20 cellular contexts compared by ENCODE assay signal in the genomic region with DNA sequence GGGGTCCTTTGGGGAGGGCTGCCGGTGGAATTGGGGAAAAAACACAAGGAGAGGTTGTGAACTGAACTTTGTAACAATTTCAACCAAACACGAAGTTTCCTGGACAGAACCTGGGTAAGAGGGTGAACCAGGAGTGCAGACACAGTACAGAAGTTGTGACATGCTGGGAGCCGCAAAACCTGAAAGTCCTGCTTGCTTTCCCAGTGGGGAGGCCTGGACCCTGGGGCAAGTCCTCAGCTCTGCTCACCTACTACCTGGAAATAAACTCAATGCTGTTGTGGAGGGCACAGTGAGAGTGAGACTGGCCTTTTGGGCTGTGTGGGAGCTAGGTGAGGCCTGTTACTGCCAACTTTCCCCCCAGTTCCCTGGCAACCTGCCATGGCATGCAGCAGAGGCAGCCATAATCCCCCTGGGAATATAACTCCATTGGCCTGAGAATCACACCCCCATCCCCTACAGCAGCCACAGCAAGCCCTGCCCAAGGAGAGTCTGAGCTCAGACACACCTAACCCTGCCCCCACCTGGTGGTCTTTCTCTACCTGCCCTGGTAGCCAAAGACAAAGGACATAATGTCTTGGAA.
"Had no signal": no experiment of that assay in that cellular context is flagged by ENCODE, and none has a peak within 500 bp of the region (broad histone marks: within the 10 kb centered on the region; RNA-seq: fewer than 3 reads in every experiment).

No MANE protein-coding gene starts in this region.

- H3K9ac ChIP-seq: parathyroid adenoma had no signal

- DNase-seq: activated CD4-positive, alpha-beta T cell treated with anti-CD3 and anti-CD28 coated beads for 1 hour; activated CD4-positive, alpha-beta T cell treated with anti-CD3 and anti-CD28 coated beads, Interleukin-2, amount 50 U/mL, for 4 hours; activated effector memory CD4-positive, alpha-beta T cell treated with anti-CD3 and anti-CD28 coated beads, Interleukin-2, amount 50 U/mL, for 16 hours; activated naive CD4-positive, alpha-beta T cell treated with anti-CD3 and anti-CD28 coated beads, Interleukin-2, amount 50 U/mL, for 16 hours; activated T-cell treated with anti-CD3 and anti-CD28 coated beads, Interleukin-2, amount 50 U/mL, for 72 hours; aorta; cerebellar nuclear complex; effector CD4-positive, alpha-beta T cell; esophagus squamous epithelium; heart right ventricle; kidney glomerular epithelial cell; natural killer cell; sigmoid colon; stimulated activated CD4-positive, alpha-beta T cell treated with anti-CD3 and anti-CD28 coated beads, Interleukin-4, amount 100 ng/mL, for 24 hours; stomach; upper lobe of right lung had no signal

- H3K4me1 ChIP-seq: esophagus squamous epithelium, heart right ventricle, parathyroid adenoma, sigmoid colon, stomach, upper lobe of right lung had no signal

- ATAC-seq: activated T-cell treated with anti-CD3 and anti-CD28 coated beads, Interleukin-2, amount 50 U/mL, for 72 hours; heart right ventricle; natural killer cell; stimulated activated effector memory CD8-positive, alpha-beta T cell treated with anti-CD3 and anti-CD28 coated beads, Interleukin-12 subunit alpha, Interleukin-12 subunit beta, amount 100 ng/mL, for 72 hours; upper lobe of right lung had no signal

- H3K4me3 ChIP-seq: esophagus squamous epithelium, heart right ventricle, sigmoid colon, stomach, upper lobe of right lung had no signal

- H3K36me3 ChIP-seq: esophagus squamous epithelium, heart right ventricle, neutrophil, sigmoid colon, stomach, upper lobe of right lung had no signal

- H3K27me3 ChIP-seq: esophagus squamous epithelium, heart right ventricle, neutrophil, sigmoid colon, stomach, upper lobe of right lung had no signal

- H3K9me3 ChIP-seq: esophagus squamous epithelium, neutrophil, sigmoid colon, upper lobe of right lung had no signal

- H3K27ac ChIP-seq: esophagus squamous epithelium, heart right ventricle, neutrophil, parathyroid adenoma, sigmoid colon, stomach, upper lobe of right lung, VCaP had no signal
